ENCODE assay signal across 23 cellular contexts in the genomic region with DNA sequence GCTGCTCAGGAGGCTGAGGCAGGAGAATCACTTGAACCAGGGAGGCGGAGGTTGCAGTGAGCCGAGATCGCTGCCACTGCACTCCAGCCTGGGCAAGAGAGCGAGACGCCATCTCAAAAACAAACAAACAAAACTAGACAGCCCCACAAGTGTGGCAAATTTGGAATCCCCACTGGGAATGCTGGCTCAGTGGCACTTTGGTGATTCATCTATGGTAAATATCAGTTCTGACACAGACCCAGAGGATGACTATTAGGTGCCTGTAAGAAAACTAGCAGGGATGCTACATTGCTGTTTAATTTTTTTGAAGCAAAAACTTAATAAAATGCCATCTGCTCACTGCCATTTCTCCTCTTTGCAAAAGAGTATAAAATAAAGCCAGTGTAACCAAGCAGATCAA.
DNase-seq lines count a peak whose midpoint lies in the region; ATAC-seq and TF ChIP-seq lines count a peak whose summit lies in the region.
"Had no signal": no experiment of that assay in that cellular context is flagged by ENCODE, and none has a peak within 500 bp of the region (broad histone marks: within the 10 kb centered on the region; RNA-seq: fewer than 3 reads in every experiment).

No MANE protein-coding gene starts in this region.

- no peak overlapping the region for H3K9ac ChIP-seq in liver (ENCODE audit: low read depth in 1 of 2, low read length in 2 of 2)

- H3K4me1 ChIP-seq in liver (ENCODE audit: control insufficient read depth in 4 of 4, insufficient read depth in 4 of 4, low read length in 3 of 4) (peaks cover 0 to 12% (median 9%) of the 10 kb centered on the region in 4 donors), Peyer's patch (no peaks in the 10 kb centered on the region)
- H3K4me1 ChIP-seq: colonic mucosa had no signal

- peaks cover 4% of the 10 kb centered on the region for H3K27me3 Mint-ChIP-seq in activated T-helper 17 cell treated with anti-CD3 and anti-CD28 coated beads, Interleukin-2, amount 50 U/mL, for 72 hours
- H3K27me3 Mint-ChIP-seq in WTC11 (ENCODE audit: low read depth), result no peaks in the 10 kb centered on the region
- H3K27me3 Mint-ChIP-seq: naive thymus-derived CD8-positive, alpha-beta T cell had no signal

- no peak overlapping the region for H3K4me3 ChIP-seq in liver (ENCODE audit: low read depth in 1 of 3, low read length in 3 of 3)
- no peak overlapping the region for H3K4me3 ChIP-seq in Peyer's patch
- H3K4me3 ChIP-seq: colonic mucosa had no signal

- POLR2A ChIA-PET in WTC11 (lab: Charles Lee), result no interaction called here

- no peaks in the 10 kb centered on the region for H3K36me3 Mint-ChIP-seq in activated T-helper 17 cell treated with anti-CD3 and anti-CD28 coated beads, Interleukin-2, amount 50 U/mL, for 72 hours (ENCODE audit: low read depth)
- H3K36me3 Mint-ChIP-seq in WTC11, result no peaks in the 10 kb centered on the region
- H3K36me3 Mint-ChIP-seq: activated naive CD4-positive, alpha-beta T cell treated with anti-CD3 and anti-CD28 coated beads, Interleukin-2, amount 50 U/mL, for 72 hours; naive thymus-derived CD8-positive, alpha-beta T cell had no signal

- no peak for ATAC-seq in activated T-helper 17 cell treated with anti-CD3 and anti-CD28 coated beads, Interleukin-2, amount 50 U/mL, for 72 hours (replicated peaks)
- ATAC-seq in WTC11 (no peak), HG02759 (IDR thresholded peaks at IDR 0.05; ENCODE audit: unreplicated experiment) (no peak)
- ATAC-seq: activated naive CD4-positive, alpha-beta T cell treated with anti-CD3 and anti-CD28 coated beads, Interleukin-2, amount 50 U/mL, for 72 hours; activated T-cell treated with anti-CD3 and anti-CD28 coated beads, Interleukin-2, amount 50 U/mL, for 4 hours; naive thymus-derived CD8-positive, alpha-beta T cell had no signal

- H3K27ac ChIP-seq in liver (ENCODE audit: low read depth in 1 of 2, low read length in 2 of 2), result peak overlapping the region; percentile 72 to 80
- H3K27ac ChIP-seq in Peyer's patch, result no peak overlapping the region
- H3K27ac ChIP-seq: 22Rv1, brain microvascular endothelial cell, colonic mucosa had no signal

- no peak for TF ChIP-seq RAD21 in liver (IDR thresholded peaks at IDR 0.05)

- no peak for TF ChIP-seq POLR2A in Peyer's patch (IDR thresholded peaks at IDR 0.05)

- DNase-seq in DMS53 (lab: John Stamatoyannopoulos, UW) (peak; percentile 17), DMS53 treated with DMSO at 0.1 percent for 48 hours (lab: John Stamatoyannopoulos, UW; ENCODE audit: unreplicated experiment) (no peak), HT1080 (ENCODE audit: low read depth) (peak; percentile 40), WTC11 (ENCODE audit: low spot score) (no peak), Peyer's patch (no peak)
- DNase-seq: activated CD4-positive, alpha-beta T cell treated with anti-CD3 and anti-CD28 coated beads for 1 hour; activated T-cell treated with anti-CD3 and anti-CD28 coated beads, Interleukin-2, amount 50 U/mL, for 4 hours; brain microvascular endothelial cell; colonic mucosa; COR-L47; GDM1; Kasumi-1; naive thymus-derived CD8-positive, alpha-beta T cell; NCI-H1436; NCI-H2171; NCI-H748 treated with DMSO at 0.1 percent for 48 hours; substantia nigra; T-helper 9 cell had no signal

- H3K9me3 ChIP-seq in liver (ENCODE audit: control insufficient read depth in 4 of 4, low read length in 3 of 4) (no peaks in the 10 kb centered on the region), Peyer's patch (no peaks in the 10 kb centered on the region)
- H3K9me3 ChIP-seq: colonic mucosa had no signal

- peaks cover 15% of the 10 kb centered on the region for H3K4me1 Mint-ChIP-seq in activated T-helper 17 cell treated with anti-CD3 and anti-CD28 coated beads, Interleukin-2, amount 50 U/mL, for 72 hours
- peaks cover 14% of the 10 kb centered on the region; the same call in 1 of the 2 replicates for H3K4me1 Mint-ChIP-seq in WTC11

- H3K36me3 ChIP-seq in liver (ENCODE audit: control insufficient read depth in 4 of 4, insufficient read depth in 3 of 4, low read depth in 1 of 4, low read length in 3 of 4) (no peaks in the 10 kb centered on the region), Peyer's patch (no peaks in the 10 kb centered on the region)
- H3K36me3 ChIP-seq: brain microvascular endothelial cell, colonic mucosa had no signal

- no peak for TF ChIP-seq CTCF in liver (IDR thresholded peaks at IDR 0.05; ENCODE audit: low read depth, low read length, missing input control)
- TF ChIP-seq CTCF in WTC11 (IDR thresholded peaks at IDR 0.05), result no peak
- no peak for TF ChIP-seq CTCF in Peyer's patch (IDR thresholded peaks at IDR 0.05)

- CTCF ChIA-PET in WTC11 (lab: Charles Lee), result interaction anchor here (1.5 kb wide), 1 partner anchor 40 kb away, joined by 3 read pairs; no protein-coding TSS in a partner anchor

- peak overlapping the region; percentile 18 for H3K4me3 Mint-ChIP-seq in activated T-helper 17 cell treated with anti-CD3 and anti-CD28 coated beads, Interleukin-2, amount 50 U/mL, for 72 hours
- no peak overlapping the region for H3K4me3 Mint-ChIP-seq in WTC11
- H3K4me3 Mint-ChIP-seq: activated T-cell treated with anti-CD3 and anti-CD28 coated beads, Interleukin-2, amount 50 U/mL, for 4 hours; naive thymus-derived CD8-positive, alpha-beta T cell had no signal

- H3K27me3 ChIP-seq in liver (ENCODE audit: control insufficient read depth in 4 of 4, insufficient read depth in 4 of 4, low read length in 3 of 4), result no peaks in the 10 kb centered on the region
- H3K27me3 ChIP-seq in Peyer's patch, result no peaks in the 10 kb centered on the region
- H3K27me3 ChIP-seq: brain microvascular endothelial cell, colonic mucosa had no signal

- H3K9me3 Mint-ChIP-seq in activated T-helper 17 cell treated with anti-CD3 and anti-CD28 coated beads, Interleukin-2, amount 50 U/mL, for 72 hours, result no peaks in the 10 kb centered on the region
- no peaks in the 10 kb centered on the region for H3K9me3 Mint-ChIP-seq in WTC11
- H3K9me3 Mint-ChIP-seq: activated naive CD4-positive, alpha-beta T cell treated with anti-CD3 and anti-CD28 coated beads, Interleukin-2, amount 50 U/mL, for 72 hours; activated T-cell treated with anti-CD3 and anti-CD28 coated beads, Interleukin-2, amount 50 U/mL, for 4 hours; naive thymus-derived CD8-positive, alpha-beta T cell had no signal

- H3K27ac Mint-ChIP-seq in activated T-helper 17 cell treated with anti-CD3 and anti-CD28 coated beads, Interleukin-2, amount 50 U/mL, for 72 hours, result no peak overlapping the region
- H3K27ac Mint-ChIP-seq in WTC11, result no peak overlapping the region
- H3K27ac Mint-ChIP-seq: activated naive CD4-positive, alpha-beta T cell treated with anti-CD3 and anti-CD28 coated beads, Interleukin-2, amount 50 U/mL, for 72 hours had no signal

- 70% methylated on average over 5 of the region's 5 CpGs for WGBS in liver

TF ChIP-seq in liver, 16 proteins besides CTCF, POLR2A, EP300 and RAD21 (continues in another document):
- TF ChIP-seq JUND (IDR thresholded peaks at IDR 0.05) (no peak), HNF4G (IDR thresholded peaks at IDR 0.05) (no peak)
- TF ChIP-seq, protein P1, sequence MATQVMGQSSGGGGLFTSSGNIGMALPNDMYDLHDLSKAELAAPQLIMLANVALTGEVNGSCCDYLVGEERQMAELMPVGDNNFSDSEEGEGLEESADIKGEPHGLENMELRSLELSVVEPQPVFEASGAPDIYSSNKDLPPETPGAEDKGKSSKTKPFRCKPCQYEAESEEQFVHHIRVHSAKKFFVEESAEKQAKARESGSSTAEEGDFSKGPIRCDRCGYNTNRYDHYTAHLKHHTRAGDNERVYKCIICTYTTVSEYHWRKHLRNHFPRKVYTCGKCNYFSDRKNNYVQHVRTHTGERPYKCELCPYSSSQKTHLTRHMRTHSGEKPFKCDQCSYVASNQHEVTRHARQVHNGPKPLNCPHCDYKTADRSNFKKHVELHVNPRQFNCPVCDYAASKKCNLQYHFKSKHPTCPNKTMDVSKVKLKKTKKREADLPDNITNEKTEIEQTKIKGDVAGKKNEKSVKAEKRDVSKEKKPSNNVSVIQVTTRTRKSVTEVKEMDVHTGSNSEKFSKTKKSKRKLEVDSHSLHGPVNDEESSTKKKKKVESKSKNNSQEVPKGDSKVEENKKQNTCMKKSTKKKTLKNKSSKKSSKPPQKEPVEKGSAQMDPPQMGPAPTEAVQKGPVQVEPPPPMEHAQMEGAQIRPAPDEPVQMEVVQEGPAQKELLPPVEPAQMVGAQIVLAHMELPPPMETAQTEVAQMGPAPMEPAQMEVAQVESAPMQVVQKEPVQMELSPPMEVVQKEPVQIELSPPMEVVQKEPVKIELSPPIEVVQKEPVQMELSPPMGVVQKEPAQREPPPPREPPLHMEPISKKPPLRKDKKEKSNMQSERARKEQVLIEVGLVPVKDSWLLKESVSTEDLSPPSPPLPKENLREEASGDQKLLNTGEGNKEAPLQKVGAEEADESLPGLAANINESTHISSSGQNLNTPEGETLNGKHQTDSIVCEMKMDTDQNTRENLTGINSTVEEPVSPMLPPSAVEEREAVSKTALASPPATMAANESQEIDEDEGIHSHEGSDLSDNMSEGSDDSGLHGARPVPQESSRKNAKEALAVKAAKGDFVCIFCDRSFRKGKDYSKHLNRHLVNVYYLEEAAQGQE (IDR thresholded peaks at IDR 0.05), result no peak

TF ChIP-seq in WTC11, 78 proteins besides CTCF, POLR2A, EP300 and RAD21 (continues in another document):
- no peak for TF ChIP-seq FOXP4 (CRISPR knock-in tag; IDR thresholded peaks at IDR 0.05)
- TF ChIP-seq ZNF416 (CRISPR knock-in tag; IDR thresholded peaks at IDR 0.05), result no peak

Comparison
In these comparisons a context has a peak if more than half of its experiments do, and no peak if none do; other contexts are left out.
1. DNase-seq: peak in DMS53 (single experiment) and HT1080 (single experiment); none in DMS53 treated with DMSO at 0.1 percent for 48 hours (single experiment), WTC11 (single experiment) and Peyer's patch (0 of 3).
2. H3K27ac ChIP-seq: peak in liver (2 of 2); none in Peyer's patch (0 of 4).